ENCODE assay signal across 11 cellular contexts in the genomic region with DNA sequence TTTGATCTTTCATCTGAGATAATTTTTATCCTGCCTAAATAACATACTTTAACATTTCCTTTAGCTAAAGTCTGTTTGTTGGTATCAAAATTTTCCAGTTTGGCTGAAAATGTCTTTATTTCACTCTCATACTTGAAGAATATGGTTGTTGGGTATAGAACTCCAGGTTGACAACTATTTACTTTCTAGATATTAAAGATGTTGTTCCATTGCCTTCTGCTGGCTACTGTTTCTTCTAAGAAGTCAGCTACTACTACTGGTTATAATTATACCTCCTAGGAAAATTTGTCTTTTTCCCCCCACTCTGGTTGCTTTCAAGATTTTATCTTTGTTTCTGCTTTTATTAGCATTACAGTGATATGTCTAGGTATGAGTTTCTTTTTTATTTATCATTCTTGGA.
"Had no signal": no experiment of that assay in that cellular context is flagged by ENCODE, and none has a peak within 500 bp of the region (broad histone marks: within the 10 kb centered on the region; RNA-seq: fewer than 3 reads in every experiment).

No MANE protein-coding gene starts in this region.

- ATAC-seq: GM23338, HCT116 had no signal

- FAIRE-seq: H1, H54 had no signal

- H3K36me3 ChIP-seq: HAP-1 had no signal

- H3K9me3 Mint-ChIP-seq: GM23338, H9, HFFc6 had no signal

- H3K27ac ChIP-seq: GM23248 had no signal

- H3K27ac Mint-ChIP-seq: GM23338, H9 had no signal

- H3K4me2 ChIP-seq: GM23338 had no signal

- H2AFZ ChIP-seq: GM23248, GM23338 had no signal

- H3K4me3 Mint-ChIP-seq: GM23338, H9, HFFc6 had no signal

- H3K9ac ChIP-seq: GM23248 had no signal

- H3K9me3 ChIP-seq: HAP-1 had no signal

- H3K4me3 ChIP-seq: GM23248, GM23338, HAP-1 had no signal

- DNase-seq: GM23248, GOT3, H7, H9, HCEC 1CT, HFFc6 had no signal
